Comparison of ENCODE assay signal across 16 cellular contexts in the genomic region with DNA sequence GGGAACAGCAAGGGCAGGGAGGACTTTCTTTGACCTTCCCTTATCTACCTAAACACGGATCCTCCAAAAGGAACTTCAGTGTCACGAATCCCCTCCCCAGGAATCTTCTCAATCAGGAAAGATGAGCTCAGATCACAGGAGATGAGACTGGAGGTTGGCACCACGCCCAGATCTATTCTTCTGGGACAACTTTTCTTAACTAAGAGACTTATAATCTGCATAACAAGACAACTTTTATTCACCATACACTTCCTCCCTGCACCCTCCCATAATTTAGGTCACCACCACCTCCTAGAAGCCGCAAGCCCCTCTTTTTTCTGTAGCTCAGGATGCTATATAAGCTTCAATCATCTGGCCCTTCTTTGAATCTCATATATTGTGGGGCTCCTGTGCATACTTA. TPM values are rescaled to one million over a fixed set of nuclear protein-coding genes. Genes with fewer than 3 reads are reported as not detected.
DNase-seq lines count a peak whose midpoint lies in the region; ATAC-seq and TF ChIP-seq lines count a peak whose summit lies in the region.
"Had no signal": no experiment of that assay in that cellular context is flagged by ENCODE, and none has a peak within 500 bp of the region (broad histone marks: within the 10 kb centered on the region; RNA-seq: fewer than 3 reads in every experiment).

No MANE protein-coding gene starts in this region.

- TF ChIP-seq POLR2A in body of pancreas (IDR thresholded peaks at IDR 0.05), result no peak

- peak overlapping the region in 8 of 11 experiments; percentile 2 to 24 (median 18); a peak in 7 of 22 replicates for H3K9ac ChIP-seq in BLaER1 treated with 17β-estradiol and CSF1 and Interleukin-3, amounts not matched to agents 10 nM and 100 nM

- no peaks in the 10 kb centered on the region for H3K27me3 ChIP-seq in BLaER1 treated with 17β-estradiol and CSF1 and Interleukin-3, amounts not matched to agents 10 nM and 100 nM
- H3K27me3 ChIP-seq in HAP-1 (ENCODE audit: low read depth) (no peaks in the 10 kb centered on the region), body of pancreas (no peaks in the 10 kb centered on the region)
- H3K27me3 ChIP-seq: BE2C, Peyer's patch had no signal

- peak overlapping the region in 7 of 11 experiments; percentile 1 to 54 (median 31); a peak in 11 of 22 replicates for H3K4me2 ChIP-seq in BLaER1 treated with 17β-estradiol and CSF1 and Interleukin-3, amounts not matched to agents 10 nM and 100 nM

- no peaks in the 10 kb centered on the region for H3K36me3 ChIP-seq in BLaER1 treated with 17β-estradiol and CSF1 and Interleukin-3, amounts not matched to agents 10 nM and 100 nM
- H3K36me3 ChIP-seq in HAP-1 (replicated peaks) (no peaks in the 10 kb centered on the region), body of pancreas (replicated peaks in 1 of 2; ENCODE audit: insufficient read depth in 1 of 2, low read depth in 2 of 2) (no peaks in the 10 kb centered on the region)
- H3K36me3 ChIP-seq: BE2C, Peyer's patch had no signal

- H3K27ac Mint-ChIP-seq in nephron, result peak overlapping the region in 2 of 3 experiments; percentile 72 to 78
- no peak overlapping the region for H3K27ac Mint-ChIP-seq in activated CD4-positive, alpha-beta memory T cell treated with anti-CD3 and anti-CD28 coated beads, Interleukin-2, amount 10 ng/mL, durations not matched to agents 7 days and 5 days
- H3K27ac Mint-ChIP-seq: IgD-negative memory B cell had no signal

- POLR2A ChIA-PET in activated CD4-positive, alpha-beta memory T cell treated with anti-CD3 and anti-CD28 coated beads, Interleukin-2, amount 10 ng/mL, durations not matched to agents 7 days and 5 days (lab: Charles Lee), result no interaction called here

- no peak for TF ChIP-seq CTCF in body of pancreas (IDR thresholded peaks at IDR 0.05)
- no peak for TF ChIP-seq CTCF in nephron (IDR thresholded peaks at IDR 0.05; ENCODE audit: unreplicated experiment in 3 of 3)

- no peaks in the 10 kb centered on the region for H3K27me3 Mint-ChIP-seq in nephron (ENCODE audit: low read depth)
- H3K27me3 Mint-ChIP-seq in activated CD4-positive, alpha-beta memory T cell treated with anti-CD3 and anti-CD28 coated beads, Interleukin-2, amount 10 ng/mL, durations not matched to agents 7 days and 5 days, result no peaks in the 10 kb centered on the region
- H3K27me3 Mint-ChIP-seq: IgD-negative memory B cell had no signal

- no peak overlapping the region for H3K4me3 Mint-ChIP-seq in nephron
- H3K4me3 Mint-ChIP-seq in activated CD4-positive, alpha-beta memory T cell treated with anti-CD3 and anti-CD28 coated beads, Interleukin-2, amount 10 ng/mL, durations not matched to agents 7 days and 5 days, result no peak overlapping the region
- H3K4me3 Mint-ChIP-seq: IgD-negative memory B cell had no signal

- H3K4me3 ChIP-seq in BLaER1 treated with 17β-estradiol and CSF1 and Interleukin-3, amounts not matched to agents 10 nM and 100 nM, result no peak overlapping the region
- H3K4me3 ChIP-seq in HAP-1 (no peak overlapping the region), body of pancreas (no peak overlapping the region)
- H3K4me3 ChIP-seq: Peyer's patch had no signal

- WGBS in body of pancreas, 2 donors, result 53% methylated on average over 4 of the region's 4 CpGs

- H3K9me3 ChIP-seq in BLaER1 treated with 17β-estradiol and CSF1 and Interleukin-3, amounts not matched to agents 10 nM and 100 nM (replicated peaks in 1 of 11), result no peaks in the 10 kb centered on the region
- H3K9me3 ChIP-seq in HAP-1, result no peaks in the 10 kb centered on the region
- no peaks in the 10 kb centered on the region for H3K9me3 ChIP-seq in body of pancreas
- H3K9me3 ChIP-seq: BE2C, Peyer's patch had no signal

- DNase-seq in HAP-1 (ENCODE audit: low spot score in 2 of 2), result peak; percentile 90 to 94
- no peak for DNase-seq in body of pancreas
- no peak for DNase-seq in activated CD4-positive, alpha-beta memory T cell treated with anti-CD3 and anti-CD28 coated beads, Interleukin-2, amount 10 ng/mL, durations not matched to agents 7 days and 5 days
- no peak for DNase-seq in NCI-H146 treated with DMSO at 0.1 percent for 48 hours (lab: John Stamatoyannopoulos, UW; ENCODE audit: unreplicated experiment)
- no peak for DNase-seq in cortex of kidney (lab: John Stamatoyannopoulos, UW)
- DNase-seq: BE2C, H7, NCI-H1436 treated with DMSO at 0.1 percent for 48 hours, NCI-H446, Peyer's patch, Right ventricle myocardium superior had no signal

- in situ Hi-C loops in HAP-1 (cut with MboI; ENCODE audit: low sequenced_read_pairs), result loop anchor here (10.0 kb wide), 1 partner anchor 330 kb away; no protein-coding TSS in a partner anchor

- intact Hi-C loops in body of pancreas (cut with DNase I), result no loop called here

- no peaks in the 10 kb centered on the region for H3K36me3 Mint-ChIP-seq in nephron (ENCODE audit: low read depth)
- H3K36me3 Mint-ChIP-seq in activated CD4-positive, alpha-beta memory T cell treated with anti-CD3 and anti-CD28 coated beads, Interleukin-2, amount 10 ng/mL, durations not matched to agents 7 days and 5 days (ENCODE audit: low read depth), result no peaks in the 10 kb centered on the region

- CTCF ChIA-PET in activated CD4-positive, alpha-beta memory T cell treated with anti-CD3 and anti-CD28 coated beads, Interleukin-2, amount 10 ng/mL, durations not matched to agents 7 days and 5 days (lab: Charles Lee), result interaction anchor here (1.2 to 2.7 kb wide), 10 partner anchors 7 to 330 kb away, joined by 3 to 18 read pairs (median 10); a partner anchor contains a TSS

- ATAC-seq in body of pancreas (peak; percentile 13), HG02885 (IDR thresholded peaks at IDR 0.05; ENCODE audit: poor library complexity, unreplicated experiment) (no peak)
- ATAC-seq: SK-N-SH treated with all-trans-retinoic acid at 6 μM for 48 hours had no signal

- no peaks in the 10 kb centered on the region for H4K20me1 ChIP-seq in BLaER1 treated with 17β-estradiol and CSF1 and Interleukin-3, amounts not matched to agents 10 nM and 100 nM

- peaks cover 16% of the 10 kb centered on the region for H3K4me1 Mint-ChIP-seq in nephron
- H3K4me1 Mint-ChIP-seq in activated CD4-positive, alpha-beta memory T cell treated with anti-CD3 and anti-CD28 coated beads, Interleukin-2, amount 10 ng/mL, durations not matched to agents 7 days and 5 days, result peaks cover 3% of the 10 kb centered on the region

- no peak overlapping the region for H3K27ac ChIP-seq in BLaER1 treated with 17β-estradiol and CSF1 and Interleukin-3, amounts not matched to agents 10 nM and 100 nM
- H3K27ac ChIP-seq in body of pancreas, result peak overlapping the region in 3 of 4 donors; percentile 38 to 53 (median 43)
- H3K27ac ChIP-seq: Peyer's patch had no signal

- no peaks in the 10 kb centered on the region for H3K9me3 Mint-ChIP-seq in nephron
- no peaks in the 10 kb centered on the region for H3K9me3 Mint-ChIP-seq in activated CD4-positive, alpha-beta memory T cell treated with anti-CD3 and anti-CD28 coated beads, Interleukin-2, amount 10 ng/mL, durations not matched to agents 7 days and 5 days
- H3K9me3 Mint-ChIP-seq: IgD-negative memory B cell had no signal

- H3K4me1 ChIP-seq in BLaER1 treated with 17β-estradiol and CSF1 and Interleukin-3, amounts not matched to agents 10 nM and 100 nM, result peaks cover 10 to 31% (median 28%) of the 10 kb centered on the region in 10 experiments
- H3K4me1 ChIP-seq in HAP-1, result peaks cover 19% of the 10 kb centered on the region
- peaks cover 8% of the 10 kb centered on the region for H3K4me1 ChIP-seq in body of pancreas
- H3K4me1 ChIP-seq: BE2C, Peyer's patch had no signal

RNA-seq across cellular contexts. Expression of a gene that starts 19.2 kb away (rescaled TPM):
- total RNA-seq in body of pancreas, result 10 to 100 TPM; 46.2 to 96.2 TPM
- total RNA-seq in activated CD4-positive, alpha-beta memory T cell treated with anti-CD3 and anti-CD28 coated beads, Interleukin-2, amount 10 ng/mL, durations not matched to agents 7 days and 5 days, result 100 to 1,000 TPM; 142 to 150 TPM

RNA-seq across cellular contexts. Expression of a gene that starts 43.9 kb away (rescaled TPM):
- total RNA-seq in body of pancreas, result 10 to 100 TPM in 1 of 2 donors, 1 to 10 TPM in 1; 3.9 to 19.8 TPM
- 10 to 100 TPM; 19.0 to 20.5 TPM for total RNA-seq in activated CD4-positive, alpha-beta memory T cell treated with anti-CD3 and anti-CD28 coated beads, Interleukin-2, amount 10 ng/mL, durations not matched to agents 7 days and 5 days

RNA-seq across cellular contexts. Expression of a gene that starts 44.2 kb away (rescaled TPM):
- 100 to 1,000 TPM; 155 to 162 TPM for total RNA-seq in body of pancreas
- 100 to 1,000 TPM in 1 of 2 experiments, 10 to 100 TPM in 1; 92.4 to 100 TPM for total RNA-seq in activated CD4-positive, alpha-beta memory T cell treated with anti-CD3 and anti-CD28 coated beads, Interleukin-2, amount 10 ng/mL, durations not matched to agents 7 days and 5 days

Comparison
In these comparisons a context has a peak if more than half of its experiments do, and no peak if none do; other contexts are left out.
1. H3K27ac ChIP-seq: peak in body of pancreas (3 of 4); none in BLaER1 treated with 17β-estradiol and CSF1 and Interleukin-3, amounts not matched to agents 10 nM and 100 nM (0 of 11).
2. DNase-seq: peak in HAP-1 (2 of 2); none in body of pancreas (0 of 4), activated CD4-positive, alpha-beta memory T cell treated with anti-CD3 and anti-CD28 coated beads, Interleukin-2, amount 10 ng/mL, durations not matched to agents 7 days and 5 days (single experiment), NCI-H146 treated with DMSO at 0.1 percent for 48 hours (single experiment) and cortex of kidney (single experiment).